1 cellular context compared by ENCODE assay signal in the genomic region with DNA sequence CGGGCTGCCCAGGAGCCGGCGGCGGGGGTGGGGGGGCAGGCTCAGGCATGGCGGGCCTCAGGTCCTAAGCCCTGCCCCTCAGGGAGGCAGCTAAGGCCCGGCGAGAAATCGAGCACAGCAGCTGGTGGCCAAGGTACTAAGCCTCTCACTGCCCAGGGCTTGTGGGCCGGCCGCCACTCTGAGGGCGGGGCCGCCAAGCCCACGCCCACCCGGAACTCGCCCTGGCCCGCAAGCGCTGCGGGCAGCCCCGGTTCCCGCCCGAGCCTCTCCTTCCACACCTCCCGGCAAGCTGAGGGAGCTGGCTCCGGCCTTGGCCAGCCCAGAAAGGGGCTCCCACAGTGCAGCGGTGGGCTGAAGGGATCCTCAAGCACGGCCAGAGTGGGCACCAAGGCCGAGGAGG.
TF ChIP-seq lines count a peak whose summit lies in the region.

No MANE protein-coding gene starts in this region.

TF ChIP-seq in K562, 482 proteins besides CTCF, POLR2A, EP300 and RAD21:
- no peak for TF ChIP-seq FOXK2 (conservative IDR thresholded peaks at IDR 0.05 in 1 of 2, IDR thresholded peaks at IDR 0.05 in 1 of 2; ENCODE audit: low read depth in 2 of 2)
- TF ChIP-seq, protein P1, sequence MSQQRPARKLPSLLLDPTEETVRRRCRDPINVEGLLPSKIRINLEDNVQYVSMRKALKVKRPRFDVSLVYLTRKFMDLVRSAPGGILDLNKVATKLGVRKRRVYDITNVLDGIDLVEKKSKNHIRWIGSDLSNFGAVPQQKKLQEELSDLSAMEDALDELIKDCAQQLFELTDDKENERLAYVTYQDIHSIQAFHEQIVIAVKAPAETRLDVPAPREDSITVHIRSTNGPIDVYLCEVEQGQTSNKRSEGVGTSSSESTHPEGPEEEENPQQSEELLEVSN (IDR thresholded peaks at IDR 0.05; ENCODE audit: borderline replicate concordance in 1 of 2, extremely low read depth in 1 of 2, insufficient read depth in 1 of 2, insufficient read length in 1 of 2, low read depth in 1 of 2, low read length in 1 of 2, poor library complexity in 1 of 2, severe bottlenecking in 1 of 2), result peak in 1 of 2 experiments; percentile 26
